ENCODE assay signal across 24 cellular contexts in the genomic region with DNA sequence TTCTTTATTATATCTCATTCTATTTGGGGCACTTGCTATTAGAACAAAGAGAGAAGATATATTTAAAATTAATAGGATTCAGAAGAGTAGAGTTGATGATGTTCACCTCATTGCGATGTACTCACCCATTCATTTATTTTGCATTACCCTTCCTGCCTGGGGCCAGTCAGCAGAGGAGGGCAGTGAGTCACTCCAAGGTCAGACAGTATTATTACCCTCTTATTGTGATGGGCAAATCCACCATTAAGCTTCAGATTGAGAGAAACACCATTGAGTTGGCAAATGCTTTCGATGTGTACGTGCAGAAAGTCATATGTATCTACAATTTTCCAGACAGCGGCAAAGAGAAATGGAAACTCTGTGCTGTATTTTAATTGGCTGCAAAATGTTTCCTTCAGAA.
A peak's percentile ranks its signal among the peaks of the same experiment; 100 is the strongest.
DNase-seq lines count a peak whose midpoint lies in the region; FAIRE-seq and TF ChIP-seq lines count a peak whose summit lies in the region.
"Had no signal": no experiment of that assay in that cellular context is flagged by ENCODE, and none has a peak within 500 bp of the region (broad histone marks: within the 10 kb centered on the region; RNA-seq: fewer than 3 reads in every experiment).

No MANE protein-coding gene starts in this region.

- TSS peak; percentile 31 for BruUV-seq in OCI-LY7 (replicated peaks; lab: Mats Ljungman, UMichigan)

- no peaks in the 10 kb centered on the region for H3K27me3 Mint-ChIP-seq in activated T-helper 2 cell treated with anti-CD3 and anti-CD28 coated beads, Interferon-gamma antibody, Interleukin-2, Interleukin-4, amounts not matched to agents 10 μg/mL and 5 μg/mL and 100 μg/mL, durations not matched to agents 14 hours and 24 hours and 36 hours (ENCODE audit: low read depth)
- H3K27me3 Mint-ChIP-seq: activated T-helper 17 cell treated with anti-CD3 and anti-CD28 coated beads, Interleukin-2, amount 50 U/mL, for 72 hours had no signal

- peaks cover 4% of the 10 kb centered on the region for H3K9me3 Mint-ChIP-seq in activated T-helper 2 cell treated with anti-CD3 and anti-CD28 coated beads, Interferon-gamma antibody, Interleukin-2, Interleukin-4, amounts not matched to agents 10 μg/mL and 5 μg/mL and 100 μg/mL, durations not matched to agents 14 hours and 24 hours and 36 hours

- H3K4me3 Mint-ChIP-seq in activated T-helper 2 cell treated with anti-CD3 and anti-CD28 coated beads, Interferon-gamma antibody, Interleukin-2, Interleukin-4, amounts not matched to agents 10 μg/mL and 5 μg/mL and 100 μg/mL, durations not matched to agents 14 hours and 24 hours and 36 hours (ENCODE audit: low read depth), result no peak overlapping the region
- H3K4me3 Mint-ChIP-seq: activated T-helper 17 cell treated with anti-CD3 and anti-CD28 coated beads, Interleukin-2, amount 50 U/mL, for 72 hours had no signal

- H3K36me3 Mint-ChIP-seq in activated T-helper 2 cell treated with anti-CD3 and anti-CD28 coated beads, Interferon-gamma antibody, Interleukin-2, Interleukin-4, amounts not matched to agents 10 μg/mL and 5 μg/mL and 100 μg/mL, durations not matched to agents 14 hours and 24 hours and 36 hours (ENCODE audit: low read depth), result no peaks in the 10 kb centered on the region

- FAIRE-seq in keratinocyte (lab: Jason Lieb, UNC), result peak; percentile 46
- FAIRE-seq: colon, GM12891, HTR-8/SVneo had no signal

- dilution Hi-C loops in keratinocyte (cut with MboI; ENCODE audit: extremely low pct_ligation_motif_present, low sequenced_read_pairs), result no loop called here

- peaks cover 13% of the 10 kb centered on the region; the same call in 1 of the 2 replicates for H3K9me3 ChIP-seq in OCI-LY7 (ENCODE audit: low read length)
- H3K9me3 ChIP-seq in keratinocyte (ENCODE audit: control insufficient read depth, low read depth, low read length), result no peaks in the 10 kb centered on the region
- H3K9me3 ChIP-seq: mucosa of descending colon, neutrophil, vagina had no signal

- H3K79me2 ChIP-seq in OCI-LY7 (ENCODE audit: insufficient read depth, low read depth, low read length) (no peaks in the 10 kb centered on the region), keratinocyte (ENCODE audit: control insufficient read depth, insufficient read depth, low read length) (no peaks in the 10 kb centered on the region)

- no peaks in the 10 kb centered on the region for H3K9me1 ChIP-seq in keratinocyte (ENCODE audit: control insufficient read depth, extremely low read depth, insufficient read depth, low read length)

- H3K4me1 ChIP-seq in OCI-LY7 (ENCODE audit: insufficient read depth, low read length, poor library complexity, severe bottlenecking), result no peaks in the 10 kb centered on the region
- peaks cover 6% of the 10 kb centered on the region for H3K4me1 ChIP-seq in keratinocyte (ENCODE audit: control insufficient read depth, extremely low read depth, insufficient read depth, low read length)
- H3K4me1 ChIP-seq: adrenal gland, heart right ventricle, right lobe of liver, vagina had no signal

- H3K27ac Mint-ChIP-seq in activated T-helper 2 cell treated with anti-CD3 and anti-CD28 coated beads, Interferon-gamma antibody, Interleukin-2, Interleukin-4, amounts not matched to agents 10 μg/mL and 5 μg/mL and 100 μg/mL, durations not matched to agents 14 hours and 24 hours and 36 hours, result no peak overlapping the region
- H3K27ac Mint-ChIP-seq: activated T-helper 17 cell treated with anti-CD3 and anti-CD28 coated beads, Interleukin-2, amount 50 U/mL, for 72 hours had no signal

- in situ Hi-C loops in brain microvascular endothelial cell (cut with HindIII; ENCODE audit: low pct_ligation_motif_present, low sequenced_read_pairs), result no loop called here

- intact Hi-C loops in OCI-LY7 (cut with micrococcal nuclease; ENCODE audit: unreplicated experiment), result no loop called here
- intact Hi-C loops in activated T-helper 2 cell treated with anti-CD3 and anti-CD28 coated beads, Interferon-gamma antibody, Interleukin-2, Interleukin-4, amounts not matched to agents 10 μg/mL and 5 μg/mL and 100 μg/mL, durations not matched to agents 14 hours and 24 hours and 36 hours (cut with micrococcal nuclease), result no loop called here

- POLR2A ChIA-PET in OCI-LY7 (lab: Charles Lee), result no interaction called here

- H2AFZ ChIP-seq in OCI-LY7 (ENCODE audit: low read length) (no peak overlapping the region), keratinocyte (ENCODE audit: control insufficient read depth, low read length) (no peak overlapping the region)

- no peak overlapping the region for H3K4me2 ChIP-seq in OCI-LY7 (ENCODE audit: low read length)
- no peak overlapping the region for H3K4me2 ChIP-seq in keratinocyte (ENCODE audit: control insufficient read depth, extremely low read depth, insufficient read depth, low read depth, low read length)

- H4K20me1 ChIP-seq in OCI-LY7 (ENCODE audit: insufficient read depth, low read length) (no peaks in the 10 kb centered on the region), keratinocyte (ENCODE audit: control insufficient read depth, extremely low read depth, insufficient read depth, low read length) (no peaks in the 10 kb centered on the region)

- H3K4me3 ChIP-seq in OCI-LY7 (ENCODE audit: low read depth, low read length, poor library complexity, severe bottlenecking), result no peak overlapping the region
- no peak overlapping the region for H3K4me3 ChIP-seq in brain microvascular endothelial cell (ENCODE audit: low read depth, low read length)
- no peak overlapping the region for H3K4me3 ChIP-seq in keratinocyte (ENCODE audit: control insufficient read depth in 2 of 3, extremely low read depth in 1 of 3, insufficient read depth in 2 of 3, low read depth in 1 of 3, low read length in 3 of 3)
- H3K4me3 ChIP-seq: adrenal gland, heart right ventricle, mucosa of descending colon, right lobe of liver, vagina had no signal

- H3K9me2 ChIP-seq in OCI-LY7 (ENCODE audit: insufficient read depth, low read length), result no peaks in the 10 kb centered on the region

- H3K27me3 ChIP-seq in brain microvascular endothelial cell (replicated peaks), result no peaks in the 10 kb centered on the region
- H3K27me3 ChIP-seq in keratinocyte (ENCODE audit: control insufficient read depth, extremely low read depth, insufficient read depth, low read length), result no peaks in the 10 kb centered on the region
- H3K27me3 ChIP-seq: adrenal gland, heart right ventricle, neutrophil, right lobe of liver, vagina had no signal

- H3K4me1 Mint-ChIP-seq in activated T-helper 2 cell treated with anti-CD3 and anti-CD28 coated beads, Interferon-gamma antibody, Interleukin-2, Interleukin-4, amounts not matched to agents 10 μg/mL and 5 μg/mL and 100 μg/mL, durations not matched to agents 14 hours and 24 hours and 36 hours (ENCODE audit: low read depth), result no peaks in the 10 kb centered on the region
- H3K4me1 Mint-ChIP-seq: activated T-helper 17 cell treated with anti-CD3 and anti-CD28 coated beads, Interleukin-2, amount 50 U/mL, for 72 hours had no signal

- CTCF ChIA-PET in OCI-LY7 (lab: Charles Lee; ENCODE audit: unreplicated experiment), result no interaction called here

- no peak overlapping the region for H3K27ac ChIP-seq in OCI-LY7 (ENCODE audit: low read depth, low read length, poor library complexity, severe bottlenecking)
- no peak overlapping the region for H3K27ac ChIP-seq in brain microvascular endothelial cell
- no peak overlapping the region for H3K27ac ChIP-seq in keratinocyte (ENCODE audit: control insufficient read depth, insufficient read depth, low read length)
- H3K27ac ChIP-seq: adrenal gland, heart right ventricle, neutrophil, right lobe of liver, vagina had no signal

- DNase-seq in ELR (ENCODE audit: low read depth) (peak; percentile 69), OCI-LY7 (ENCODE audit: low spot score) (no peak), brain microvascular endothelial cell (peak; percentile 11), keratinocyte (ENCODE audit: low read depth, low spot score) (no peak), DMS53 (lab: John Stamatoyannopoulos, UW) (no peak), NCI-H510A treated with DMSO at 0.1 percent for 48 hours (lab: John Stamatoyannopoulos, UW) (no peak), activated gamma-delta T cell (lab: John Stamatoyannopoulos, UW) (no peak)
- DNase-seq in activated T-helper 2 cell treated with anti-CD3 and anti-CD28 coated beads, Interferon-gamma antibody, Interleukin-2, Interleukin-4, amounts not matched to agents 10 μg/mL and 5 μg/mL and 100 μg/mL, durations not matched to agents 14 hours and 24 hours and 36 hours (ENCODE audit: low spot score), result no peak
- DNase-seq: activated CD4-positive, CD25-positive, alpha-beta regulatory T cell; adrenal gland; COR-L47; erythroblast; GDM1; heart right ventricle; mucosa of descending colon; NCI-H1694 treated with DMSO at 0.1 percent for 48 hours; right lobe of liver; T-helper 1 cell had no signal

- no peak overlapping the region for H3K9ac ChIP-seq in keratinocyte (ENCODE audit: control insufficient read depth, extremely low read depth, insufficient read depth, low read length)

- TF ChIP-seq CTCF in OCI-LY7 (conservative IDR thresholded peaks at IDR 0.05; ENCODE audit: low read length) (no peak), brain microvascular endothelial cell (IDR thresholded peaks at IDR 0.05; ENCODE audit: low read depth, low read length, missing control alignments) (no peak), keratinocyte (optimal IDR thresholded peaks at IDR 0.05 in 1 of 3, IDR thresholded peaks at IDR 0.05 in 1 of 3, conservative IDR thresholded peaks at IDR 0.05 in 1 of 3; ENCODE audit: extremely low read depth in 1 of 3, insufficient read depth in 2 of 3, low read length in 3 of 3) (no peak)

- peaks cover 40% of the 10 kb centered on the region for H3K36me3 ChIP-seq in OCI-LY7 (ENCODE audit: insufficient read depth, low read length)
- peaks cover 4% of the 10 kb centered on the region for H3K36me3 ChIP-seq in brain microvascular endothelial cell (replicated peaks)
- H3K36me3 ChIP-seq in keratinocyte (ENCODE audit: control insufficient read depth in 2 of 2, extremely low read depth in 1 of 2, insufficient read depth in 2 of 2, low read length in 2 of 2), result no peaks in the 10 kb centered on the region
- H3K36me3 ChIP-seq: adrenal gland, neutrophil, right lobe of liver, vagina had no signal

Comparison
In these comparisons a context has a peak if more than half of its experiments do, and no peak if none do; other contexts are left out.
1. DNase-seq: peak in ELR (single experiment) and brain microvascular endothelial cell (single experiment); none in OCI-LY7 (single experiment), keratinocyte (single experiment), DMS53 (single experiment), activated T-helper 2 cell treated with anti-CD3 and anti-CD28 coated beads, Interferon-gamma antibody, Interleukin-2, Interleukin-4, amounts not matched to agents 10 μg/mL and 5 μg/mL and 100 μg/mL, durations not matched to agents 14 hours and 24 hours and 36 hours (single experiment), NCI-H510A treated with DMSO at 0.1 percent for 48 hours (single experiment) and activated gamma-delta T cell (single experiment).